In genomic region chr7:27251513-27252306, GRCh38 we compare ENCODE assay signal across 14 cellular contexts. TPM values are rescaled to one million over a fixed set of nuclear protein-coding genes. Genes with fewer than 3 reads are reported as not detected.
A peak's percentile ranks its signal among the peaks of the same experiment; 100 is the strongest.
DNase-seq lines count a peak whose midpoint lies in the region; ATAC-seq and TF ChIP-seq lines count a peak whose summit lies in the region.
"Had no signal": no experiment of that assay in that cellular context is flagged by ENCODE, and none has a peak within 500 bp of the region (broad histone marks: within the 10 kb centered on the region; RNA-seq: fewer than 3 reads in every experiment).

No MANE protein-coding gene starts in this region.

- no peaks in the 10 kb centered on the region for H3K79me1 ChIP-seq in mesenchymal stem cell (replicated peaks; ENCODE audit: low read length, poor library complexity, severe bottlenecking)

- no peak overlapping the region for H3K27ac ChIP-seq in duodenal mucosa (ENCODE audit: low read depth, low read length)
- H3K27ac ChIP-seq in mesenchymal stem cell (ENCODE audit: low read length, poor library complexity, severe bottlenecking), result no peak overlapping the region
- H3K27ac ChIP-seq in subcutaneous abdominal adipose tissue (ENCODE audit: low read depth, low read length), result no peak overlapping the region
- H3K27ac ChIP-seq: tibial nerve had no signal

- H3K9ac ChIP-seq in duodenal mucosa (ENCODE audit: low read depth in 1 of 2, low read length in 2 of 2) (no peak overlapping the region), mesenchymal stem cell (ENCODE audit: low read length) (no peak overlapping the region), subcutaneous abdominal adipose tissue (ENCODE audit: low read length in 5 of 5) (no peak overlapping the region)

- intact Hi-C loops in Right ventricle myocardium inferior (cut with DNase I), result no loop called here
- intact Hi-C loops in Right ventricle myocardium superior (cut with DNase I), result no loop called here

- no peak overlapping the region for H2BK5ac ChIP-seq in mesenchymal stem cell (ENCODE audit: low read depth, low read length, poor library complexity, severe bottlenecking)

- H3K4me3 ChIP-seq in duodenal mucosa (ENCODE audit: low read depth in 1 of 2, low read length in 2 of 2) (peak overlapping the region; percentile 23 to 29), mesenchymal stem cell (ENCODE audit: insufficient read depth in 1 of 2, low read depth in 1 of 2, low read length in 2 of 2) (no peak overlapping the region), subcutaneous abdominal adipose tissue (ENCODE audit: low read depth in 1 of 5, low read length in 5 of 5) (peak overlapping the region in 4 of 5 donors; percentile 3 to 49 (median 33))

- H3K14ac ChIP-seq in mesenchymal stem cell (ENCODE audit: low read length in 2 of 2), result no peak overlapping the region

- H3K4me1 ChIP-seq in duodenal mucosa (ENCODE audit: control insufficient read depth in 1 of 2, insufficient read depth in 2 of 2, low read length in 2 of 2), result peaks cover 0 to 7% of the 10 kb centered on the region in 2 donors
- H3K4me1 ChIP-seq in mesenchymal stem cell (ENCODE audit: control insufficient read depth, insufficient read depth, low read depth, low read length), result peaks cover 8% of the 10 kb centered on the region
- peaks cover 0 to 21% (median 13%) of the 10 kb centered on the region in 5 donors for H3K4me1 ChIP-seq in subcutaneous abdominal adipose tissue (ENCODE audit: control insufficient read depth in 5 of 5, insufficient read depth in 5 of 5, low read length in 5 of 5)

- H3K4ac ChIP-seq in mesenchymal stem cell (ENCODE audit: low read depth in 1 of 2, low read length in 2 of 2), result no peak overlapping the region

- H2BK120ac ChIP-seq in mesenchymal stem cell (ENCODE audit: low read depth, low read length), result no peak overlapping the region

- no peaks in the 10 kb centered on the region for H3K4me1 Mint-ChIP-seq in HFFc6 (ENCODE audit: low read depth)

- no peaks in the 10 kb centered on the region for H3K36me3 ChIP-seq in duodenal mucosa (ENCODE audit: control insufficient read depth in 1 of 2, insufficient read depth in 2 of 2, low read length in 2 of 2)
- no peaks in the 10 kb centered on the region for H3K36me3 ChIP-seq in mesenchymal stem cell (ENCODE audit: control insufficient read depth in 1 of 2, insufficient read depth in 2 of 2, low read depth in 1 of 2, low read length in 2 of 2)
- H3K36me3 ChIP-seq in subcutaneous abdominal adipose tissue (ENCODE audit: control insufficient read depth in 5 of 5, insufficient read depth in 5 of 5, low read length in 5 of 5), result no peaks in the 10 kb centered on the region
- H3K36me3 ChIP-seq: tibial nerve had no signal

- H3K23ac ChIP-seq in mesenchymal stem cell (ENCODE audit: low read length in 2 of 2), result peak overlapping the region in 1 of 2 experiments; percentile 64

- ATAC-seq in Right ventricle myocardium inferior (no peak), Right ventricle myocardium superior (ENCODE audit: poor library complexity) (no peak), GM18502 (IDR thresholded peaks at IDR 0.05; ENCODE audit: poor library complexity, unreplicated experiment) (no peak)
- ATAC-seq: naive thymus-derived CD8-positive, alpha-beta T cell had no signal

- 13% methylated on average over 64 of the region's 64 CpGs for WGBS in mesenchymal stem cell

- H3K9me3 Mint-ChIP-seq in HFFc6, result peaks cover 11% of the 10 kb centered on the region; the same call in 1 of the 2 replicates

- H2BK15ac ChIP-seq in mesenchymal stem cell (ENCODE audit: low read depth, poor library complexity, severe bottlenecking), result no peak overlapping the region

- H3K27me3 ChIP-seq in duodenal mucosa (ENCODE audit: control insufficient read depth in 1 of 2, insufficient read depth in 2 of 2, low read length in 2 of 2) (peaks cover 74 to 77% of the 10 kb centered on the region in 2 donors), mesenchymal stem cell (ENCODE audit: control insufficient read depth in 1 of 2, insufficient read depth in 1 of 2, low read length in 2 of 2) (peaks cover 68 to 86% of the 10 kb centered on the region in 2 experiments), subcutaneous abdominal adipose tissue (ENCODE audit: control insufficient read depth in 5 of 5, insufficient read depth in 4 of 5, low read length in 5 of 5) (peaks cover 52 to 68% (median 63%) of the 10 kb centered on the region in 5 donors)

- DNase-seq in Right ventricle myocardium inferior (ENCODE audit: missing footprints) (peak; percentile 51), Right ventricle myocardium superior (no peak), mesenchymal stem cell (no peak), kidney tubule cell (ENCODE audit: low spot score) (no peak), HFFc6 (no peak)
- DNase-seq: activated gamma-delta T cell treated with Interleukin-2 at 50 U/mL for 16 hours; caudate nucleus; naive thymus-derived CD8-positive, alpha-beta T cell; NCI-H1694 had no signal

- H4K91ac ChIP-seq in mesenchymal stem cell (ENCODE audit: low read length), result no peak overlapping the region

- no peak overlapping the region for H3K27ac Mint-ChIP-seq in HFFc6
- H3K27ac Mint-ChIP-seq: naive thymus-derived CD8-positive, alpha-beta T cell had no signal

- H4K8ac ChIP-seq in mesenchymal stem cell (ENCODE audit: low read length), result no peak overlapping the region

- peaks cover 64% of the 10 kb centered on the region for H3K27me3 Mint-ChIP-seq in HFFc6 (ENCODE audit: insufficient read depth)

- H3K18ac ChIP-seq in mesenchymal stem cell (ENCODE audit: low read depth in 1 of 2, low read length in 2 of 2), result no peak overlapping the region

- no peaks in the 10 kb centered on the region for H3K36me3 Mint-ChIP-seq in HFFc6 (ENCODE audit: low read depth)

- H2AK5ac ChIP-seq in mesenchymal stem cell (ENCODE audit: low read length, severe bottlenecking), result no peak overlapping the region

- H2BK12ac ChIP-seq in mesenchymal stem cell (ENCODE audit: low read length in 2 of 2), result no peak overlapping the region

- no peak for TF ChIP-seq CTCF in HFFc6 (IDR thresholded peaks at IDR 0.05)

- H3K9me3 ChIP-seq in duodenal mucosa (ENCODE audit: control insufficient read depth in 1 of 2, low read length in 2 of 2) (no peaks in the 10 kb centered on the region), mesenchymal stem cell (ENCODE audit: control insufficient read depth, low read length) (no peaks in the 10 kb centered on the region), subcutaneous abdominal adipose tissue (ENCODE audit: control insufficient read depth in 5 of 5, low read length in 5 of 5) (peaks cover 0 to 1% (median 0%) of the 10 kb centered on the region in 5 donors)
- H3K9me3 ChIP-seq: tibial nerve had no signal

- H3K4me3 Mint-ChIP-seq in HFFc6, result no peak overlapping the region

- peak overlapping the region; percentile 29 for H3K4me2 ChIP-seq in mesenchymal stem cell (ENCODE audit: low read length, poor library complexity, severe bottlenecking)

- H2AFZ ChIP-seq in mesenchymal stem cell (ENCODE audit: low read depth, low read length), result no peak overlapping the region

RNA-seq across cellular contexts. Expression of gene EVX1, which starts 9.1 kb away (rescaled TPM):
- not detected for total RNA-seq in Right ventricle myocardium inferior
- total RNA-seq in Right ventricle myocardium superior, result not detected
- polyA plus RNA-seq in mesenchymal stem cell (2013, experiment 1 of 2), result not detected
- polyA plus RNA-seq in mesenchymal stem cell (2013, experiment 2 of 2), result not detected
- not detected for total RNA-seq in HFFc6 (2021; fragmentation: NEBNext Ultra II Directional; extraction: Animal tissue kit (Norgen Biotek cat#: 25700))
- total RNA-seq: epithelial cell of proximal tubule; naive thymus-derived CD8-positive, alpha-beta T cell; tibial nerve had no signal
- polyA plus RNA-seq: naive thymus-derived CD8-positive, alpha-beta T cell had no signal

RNA-seq across cellular contexts. Expression of gene HOXA13, which starts 51.8 kb away (rescaled TPM):
- not detected for total RNA-seq in Right ventricle myocardium inferior
- total RNA-seq in Right ventricle myocardium superior, result not detected
- not detected for polyA plus RNA-seq in mesenchymal stem cell (2013, experiment 1 of 2)
- polyA plus RNA-seq in mesenchymal stem cell (2013, experiment 2 of 2), result not detected
- 10 to 100 TPM; 11.1 to 16.0 (median 13.1) TPM for total RNA-seq in HFFc6 (2021; fragmentation: NEBNext Ultra II Directional; extraction: Animal tissue kit (Norgen Biotek cat#: 25700))
- total RNA-seq: epithelial cell of proximal tubule; naive thymus-derived CD8-positive, alpha-beta T cell had no signal
- polyA plus RNA-seq: naive thymus-derived CD8-positive, alpha-beta T cell had no signal

Comparison
In these comparisons a context has a peak if more than half of its experiments do, and no peak if none do; other contexts are left out.
1. H3K4me3 ChIP-seq: peak in duodenal mucosa (2 of 2) and subcutaneous abdominal adipose tissue (4 of 5); none in mesenchymal stem cell (0 of 2).
2. RNA of gene HOXA13, which starts 51.8 kb away (total RNA-seq): 11.1 to 16.0 TPM in HFFc6; not detected in Right ventricle myocardium inferior (single experiment) and not detected in Right ventricle myocardium superior (single experiment); every median in the first group is over 10 times any median in the second.